10 cellular contexts compared by ENCODE assay signal in genomic region chr10:124677291-124677690, GRCh38.
DNase-seq lines count a peak whose midpoint lies in the region; ATAC-seq and TF ChIP-seq lines count a peak whose summit lies in the region.
"Had no signal": no experiment of that assay in that cellular context is flagged by ENCODE, and none has a peak within 500 bp of the region (broad histone marks: within the 10 kb centered on the region; RNA-seq: fewer than 3 reads in every experiment).

No MANE protein-coding gene starts in this region.

- H3K36me3 ChIP-seq in upper lobe of right lung, result peaks cover 12% of the 10 kb centered on the region

- no peaks in the 10 kb centered on the region for H3K9me3 ChIP-seq in upper lobe of right lung

- peaks cover 77% of the 10 kb centered on the region for H3K4me1 ChIP-seq in upper lobe of right lung

- H3K9me3 Mint-ChIP-seq in effector memory CD8-positive, alpha-beta T cell, result no peaks in the 10 kb centered on the region
- no peaks in the 10 kb centered on the region for H3K9me3 Mint-ChIP-seq in natural killer cell treated with Interleukin-12 subunit alpha and Interleukin-12 subunit beta and Interleukin-15 and Interleukin-18, amount 100 ng/mL, for 72 hours

- no peak overlapping the region for H3K4me3 ChIP-seq in upper lobe of right lung

- no peak overlapping the region for H3K27ac ChIP-seq in upper lobe of right lung

- TF ChIP-seq CTCF in upper lobe of right lung (IDR thresholded peaks at IDR 0.05), result no peak

- no peak for DNase-seq in Right ventricle myocardium inferior (ENCODE audit: missing footprints)
- no peak for DNase-seq in cardiac septum (ENCODE audit: low spot score)
- DNase-seq in effector memory CD8-positive, alpha-beta T cell, result no peak
- no peak for DNase-seq in natural killer cell treated with Interleukin-12 subunit alpha and Interleukin-12 subunit beta and Interleukin-15 and Interleukin-18, amount 100 ng/mL, for 72 hours (ENCODE audit: low spot score)
- no peak for DNase-seq in upper lobe of right lung
- no peak for DNase-seq in islet precursor cell
- DNase-seq: stimulated activated CD4-positive, alpha-beta T cell treated with anti-CD3 and anti-CD28 coated beads, Interleukin-2, amount 100 ng/mL, for 48 hours; T-helper 1 cell had no signal

- H3K27me3 ChIP-seq in upper lobe of right lung, result no peaks in the 10 kb centered on the region

- intact Hi-C loops in Right ventricle myocardium inferior (cut with DNase I) (loop anchor here (5.0 kb wide), 2 partner anchors 35 to 45 kb away; no protein-coding TSS in a partner anchor), cardiac septum (cut with DNase I) (no loop called here), upper lobe of right lung (cut with DNase I) (no loop called here)

- peaks cover 49% of the 10 kb centered on the region for H3K36me3 Mint-ChIP-seq in effector memory CD8-positive, alpha-beta T cell (ENCODE audit: insufficient read depth)
- H3K36me3 Mint-ChIP-seq in natural killer cell treated with Interleukin-12 subunit alpha and Interleukin-12 subunit beta and Interleukin-15 and Interleukin-18, amount 100 ng/mL, for 72 hours, result peaks cover 8% of the 10 kb centered on the region

- ATAC-seq in Right ventricle myocardium inferior (peak; percentile 53), upper lobe of right lung (peak; percentile 9), HG03196 (IDR thresholded peaks at IDR 0.05; ENCODE audit: unreplicated experiment) (no peak), HG03039 (IDR thresholded peaks at IDR 0.05; ENCODE audit: unreplicated experiment) (no peak)
- ATAC-seq in effector memory CD8-positive, alpha-beta T cell (replicated peaks), result no peak
- no peak for ATAC-seq in natural killer cell treated with Interleukin-12 subunit alpha and Interleukin-12 subunit beta and Interleukin-15 and Interleukin-18, amount 100 ng/mL, for 72 hours

- peak overlapping the region; percentile 88 to 92 for H3K4me3 Mint-ChIP-seq in effector memory CD8-positive, alpha-beta T cell
- H3K4me3 Mint-ChIP-seq in natural killer cell treated with Interleukin-12 subunit alpha and Interleukin-12 subunit beta and Interleukin-15 and Interleukin-18, amount 100 ng/mL, for 72 hours, result no peak overlapping the region

- peaks cover 83 to 89% of the 10 kb centered on the region in 2 donors for H3K4me1 Mint-ChIP-seq in effector memory CD8-positive, alpha-beta T cell (ENCODE audit: low read depth in 2 of 2)
- peaks cover 70 to 71% of the 10 kb centered on the region in 2 donors for H3K4me1 Mint-ChIP-seq in natural killer cell treated with Interleukin-12 subunit alpha and Interleukin-12 subunit beta and Interleukin-15 and Interleukin-18, amount 100 ng/mL, for 72 hours (ENCODE audit: low read depth in 2 of 2)

- no peaks in the 10 kb centered on the region for H3K27me3 Mint-ChIP-seq in effector memory CD8-positive, alpha-beta T cell
- H3K27me3 Mint-ChIP-seq in natural killer cell treated with Interleukin-12 subunit alpha and Interleukin-12 subunit beta and Interleukin-15 and Interleukin-18, amount 100 ng/mL, for 72 hours, result no peaks in the 10 kb centered on the region

- H3K27ac Mint-ChIP-seq in effector memory CD8-positive, alpha-beta T cell, result peak overlapping the region; percentile 96 to 98
- H3K27ac Mint-ChIP-seq in natural killer cell treated with Interleukin-12 subunit alpha and Interleukin-12 subunit beta and Interleukin-15 and Interleukin-18, amount 100 ng/mL, for 72 hours, result peak overlapping the region; percentile 88 to 89

Comparison
In these comparisons a context has a peak if more than half of its experiments do, and no peak if none do; other contexts are left out.
1. ATAC-seq: peak in Right ventricle myocardium inferior (single experiment) and upper lobe of right lung (single experiment); none in effector memory CD8-positive, alpha-beta T cell (single experiment), natural killer cell treated with Interleukin-12 subunit alpha and Interleukin-12 subunit beta and Interleukin-15 and Interleukin-18, amount 100 ng/mL, for 72 hours (0 of 2), HG03196 (single experiment) and HG03039 (single experiment).